32 cellular contexts compared by ENCODE assay signal in genomic region chr14:104169765-104170113, GRCh38. TPM values are rescaled to one million over a fixed set of nuclear protein-coding genes. Genes with fewer than 3 reads are reported as not detected.
DNase-seq lines count a peak whose midpoint lies in the region; ATAC-seq, FAIRE-seq and TF ChIP-seq lines count a peak whose summit lies in the region.
"Had no signal": no experiment of that assay in that cellular context is flagged by ENCODE, and none has a peak within 500 bp of the region (broad histone marks: within the 10 kb centered on the region; RNA-seq: fewer than 3 reads in every experiment).

No MANE protein-coding gene starts in this region.

- peaks cover 7% of the 10 kb centered on the region for H3K27me3 Mint-ChIP-seq in neural crest cell (ENCODE audit: low read depth)
- H3K27me3 Mint-ChIP-seq: activated CD4-positive, alpha-beta T cell treated with anti-CD3 and anti-CD28 coated beads, Interleukin-2, amount 10 ng/mL, durations not matched to agents 24 days and 14 days; B cell; natural killer cell treated with Interleukin-12 subunit alpha and Interleukin-12 subunit beta and Interleukin-15 and Interleukin-18, amount 100 ng/mL, for 72 hours; stimulated activated naive CD8-positive, alpha-beta T cell treated with anti-CD3 and anti-CD28 coated beads, Interleukin-15, amount 100 ng/mL, for 72 hours had no signal

- DNase-seq in BE2C: peak; percentile 53
- DNase-seq in HAP-1 (ENCODE audit: low spot score in 2 of 2): peak; percentile 77 to 78
- no peak for DNase-seq in H1 (ENCODE audit: low read depth in 1 of 2, low spot score in 2 of 2)
- DNase-seq in neural crest cell (ENCODE audit: low read depth, low spot score): no peak
- DNase-seq in COLO668 (lab: John Stamatoyannopoulos, UW; ENCODE audit: unreplicated experiment): no peak
- DNase-seq: ACHN; activated CD4-positive, alpha-beta T cell treated with anti-CD3 and anti-CD28 coated beads, Interleukin-2, amount 10 ng/mL, durations not matched to agents 24 days and 14 days; activated CD8-positive, alpha-beta memory T cell treated with anti-CD3 and anti-CD28 coated beads for 24 hours; activated naive CD4-positive, alpha-beta T cell treated with anti-CD3 and anti-CD28 coated beads, Interleukin-2, amount 50 U/mL, for 16 hours; activated T-cell treated with anti-CD3 and anti-CD28 coated beads for 4 hours; body of pancreas; mammary epithelial cell; NCI-H2081 treated with DMSO at 0.1 percent for 48 hours; NCI-H345; NCI-H82; stimulated activated CD4-positive, alpha-beta T cell treated with anti-CD3 and anti-CD28 coated beads, Interleukin-2, amount 100 ng/mL, for 48 hours; stimulated activated naive CD8-positive, alpha-beta T cell treated with anti-CD3 and anti-CD28 coated beads, Interleukin-15, amount 100 ng/mL, for 72 hours; T1000; thyroid gland had no signal

- no peak for ATAC-seq in HG03025 (IDR thresholded peaks at IDR 0.05; ENCODE audit: low FRiP score, unreplicated experiment)
- ATAC-seq in GM21576 (IDR thresholded peaks at IDR 0.05; ENCODE audit: unreplicated experiment): no peak
- no peak for ATAC-seq in GM21619 (IDR thresholded peaks at IDR 0.05; ENCODE audit: unreplicated experiment)
- ATAC-seq: body of pancreas; natural killer cell treated with Interleukin-12 subunit alpha and Interleukin-12 subunit beta and Interleukin-15 and Interleukin-18, amount 100 ng/mL, for 72 hours; sciatic nerve; stimulated activated naive CD8-positive, alpha-beta T cell treated with anti-CD3 and anti-CD28 coated beads, Interleukin-15, amount 100 ng/mL, for 72 hours had no signal

- H2AK5ac ChIP-seq in H1 (ENCODE audit: low read depth, low read length): no peak overlapping the region; the same call in 1 of the 2 replicates

- H3K4me3 ChIP-seq in BE2C (ENCODE audit: low read depth, low read length): peak overlapping the region; percentile 17; the same call in 1 of the 2 replicates
- no peak overlapping the region for H3K4me3 ChIP-seq in HAP-1
- peak overlapping the region in 1 of 4 experiments; percentile 28; a peak in 1 of 8 replicates for H3K4me3 ChIP-seq in H1 (ENCODE audit: extremely low read depth in 1 of 4, insufficient read depth in 2 of 4, low read depth in 3 of 4, low read length in 4 of 4)
- H3K4me3 ChIP-seq: body of pancreas, SJSA1, thyroid gland, vagina had no signal

- no peak overlapping the region for H3K23ac ChIP-seq in H1 (ENCODE audit: insufficient read length)

- no peaks in the 10 kb centered on the region for H3K9me3 Mint-ChIP-seq in neural crest cell
- H3K9me3 Mint-ChIP-seq: activated CD4-positive, alpha-beta T cell treated with anti-CD3 and anti-CD28 coated beads, Interleukin-2, amount 10 ng/mL, durations not matched to agents 24 days and 14 days; activated T-helper 2 cell treated with anti-CD3 and anti-CD28 coated beads, Interferon-gamma antibody, Interleukin-2, Interleukin-4, amounts not matched to agents 10 μg/mL and 5 μg/mL and 100 μg/mL, durations not matched to agents 14 hours and 24 hours and 36 hours; natural killer cell treated with Interleukin-12 subunit alpha and Interleukin-12 subunit beta and Interleukin-15 and Interleukin-18, amount 100 ng/mL, for 72 hours; stimulated activated naive CD8-positive, alpha-beta T cell treated with anti-CD3 and anti-CD28 coated beads, Interleukin-15, amount 100 ng/mL, for 72 hours had no signal

- TF ChIP-seq EP300 in H1 (IDR thresholded peaks at IDR 0.05; ENCODE audit: borderline replicate concordance in 1 of 2, low read depth in 2 of 2, low read length in 2 of 2): no peak

- H3K9me3 ChIP-seq in BE2C: no peaks in the 10 kb centered on the region
- H3K9me3 ChIP-seq in HAP-1: no peaks in the 10 kb centered on the region
- no peaks in the 10 kb centered on the region for H3K9me3 ChIP-seq in H1 (ENCODE audit: insufficient read depth in 2 of 2, low read depth in 1 of 2, low read length in 1 of 2)
- H3K9me3 ChIP-seq: body of pancreas, SJSA1, thyroid gland, vagina had no signal

- peaks cover 0 to 5% of the 10 kb centered on the region in 2 experiments; a peak in 2 of 4 replicates for H3K79me2 ChIP-seq in H1 (ENCODE audit: control insufficient read depth in 1 of 2, insufficient read depth in 2 of 2, low read length in 2 of 2)

- peak overlapping the region; percentile 42 for H4K91ac ChIP-seq in H1 (replicated peaks; ENCODE audit: insufficient read length, low read length)

- H3K9ac ChIP-seq in H1 (replicated peaks in 1 of 4; ENCODE audit: extremely low read depth in 1 of 4, low read depth in 3 of 4, low read length in 3 of 4): no peak overlapping the region

- no peak overlapping the region for H3K27ac Mint-ChIP-seq in neural crest cell (ENCODE audit: unreplicated experiment)
- H3K27ac Mint-ChIP-seq: activated CD4-positive, alpha-beta T cell treated with anti-CD3 and anti-CD28 coated beads, Interleukin-2, amount 10 ng/mL, durations not matched to agents 24 days and 14 days; activated T-helper 2 cell treated with anti-CD3 and anti-CD28 coated beads, Interferon-gamma antibody, Interleukin-2, Interleukin-4, amounts not matched to agents 10 μg/mL and 5 μg/mL and 100 μg/mL, durations not matched to agents 14 hours and 24 hours and 36 hours; B cell; natural killer cell treated with Interleukin-12 subunit alpha and Interleukin-12 subunit beta and Interleukin-15 and Interleukin-18, amount 100 ng/mL, for 72 hours; stimulated activated naive CD8-positive, alpha-beta T cell treated with anti-CD3 and anti-CD28 coated beads, Interleukin-15, amount 100 ng/mL, for 72 hours had no signal

- peak overlapping the region; percentile 60; the same call in 1 of the 2 replicates for H3K18ac ChIP-seq in H1 (ENCODE audit: extremely low read depth, low read length)

- H3K4me1 ChIP-seq in BE2C: peaks cover 65% of the 10 kb centered on the region
- peaks cover 16% of the 10 kb centered on the region for H3K4me1 ChIP-seq in HAP-1
- peaks cover 11 to 38% (median 31%) of the 10 kb centered on the region in 4 experiments for H3K4me1 ChIP-seq in H1 (replicated peaks in 1 of 4; ENCODE audit: control insufficient read depth in 3 of 4, insufficient read depth in 4 of 4, low read length in 3 of 4)
- H3K4me1 ChIP-seq: SJSA1, thyroid gland, vagina had no signal

- peaks cover 2 to 30% of the 10 kb centered on the region in 2 experiments for H4K20me1 ChIP-seq in H1 (replicated peaks in 1 of 2; ENCODE audit: control insufficient read depth in 1 of 2, insufficient read depth in 2 of 2, low read length in 2 of 2)

- no peak overlapping the region for H4K5ac ChIP-seq in H1 (ENCODE audit: insufficient read length, low read depth, low read length)

- peaks cover 11% of the 10 kb centered on the region for H3K4me1 Mint-ChIP-seq in neural crest cell
- H3K4me1 Mint-ChIP-seq: activated CD4-positive, alpha-beta T cell treated with anti-CD3 and anti-CD28 coated beads, Interleukin-2, amount 10 ng/mL, durations not matched to agents 24 days and 14 days; B cell; stimulated activated naive CD8-positive, alpha-beta T cell treated with anti-CD3 and anti-CD28 coated beads, Interleukin-15, amount 100 ng/mL, for 72 hours had no signal

- TF ChIP-seq POLR2A in H1 (IDR thresholded peaks at IDR 0.05; ENCODE audit: control extremely low read depth in 1 of 2, low read depth in 2 of 2, low read length in 2 of 2): no peak

- in situ Hi-C loops in HAP-1 (cut with MboI; ENCODE audit: low sequenced_read_pairs): no loop called here

- peak overlapping the region; percentile 16 for H3K4me3 Mint-ChIP-seq in neural crest cell
- H3K4me3 Mint-ChIP-seq: activated CD4-positive, alpha-beta T cell treated with anti-CD3 and anti-CD28 coated beads, Interleukin-2, amount 10 ng/mL, durations not matched to agents 24 days and 14 days; B cell; natural killer cell treated with Interleukin-12 subunit alpha and Interleukin-12 subunit beta and Interleukin-15 and Interleukin-18, amount 100 ng/mL, for 72 hours; stimulated activated naive CD8-positive, alpha-beta T cell treated with anti-CD3 and anti-CD28 coated beads, Interleukin-15, amount 100 ng/mL, for 72 hours had no signal

- FAIRE-seq in H1 (lab: Jason Lieb, UNC): no peak
- FAIRE-seq: endothelial cell of umbilical vein, frontal cortex, GM12892, RCC 7860 had no signal

- H2BK20ac ChIP-seq in H1 (ENCODE audit: low read length): no peak overlapping the region

- H2AFZ ChIP-seq in H1 (ENCODE audit: low read length): no peak overlapping the region

- peak overlapping the region; percentile 44 to 47; a peak in 3 of 4 replicates for H3K4me2 ChIP-seq in H1 (ENCODE audit: insufficient read depth in 1 of 2, low read depth in 2 of 2, low read length in 2 of 2)

- no peak overlapping the region for H3K56ac ChIP-seq in H1 (replicated peaks; ENCODE audit: insufficient read length, low read depth, low read length)

- H3K36me3 ChIP-seq in BE2C (peaks cover 72% of the 10 kb centered on the region), HAP-1 (replicated peaks) (no peaks in the 10 kb centered on the region; the same call in 1 of the 2 replicates), H1 (ENCODE audit: control insufficient read depth in 2 of 4, insufficient read depth in 4 of 4, low read length in 3 of 4) (peaks cover 0 to 17% (median 3%) of the 10 kb centered on the region in 4 experiments; a peak in 3 of 8 replicates)
- H3K36me3 ChIP-seq: SJSA1, thyroid gland, vagina had no signal

- POLR2A ChIA-PET in H1 (lab: Charles Lee; ENCODE audit: partially characterized antibody): no interaction called here

- no peak for TF ChIP-seq CTCF in BE2C (IDR thresholded peaks at IDR 0.05; ENCODE audit: low read depth, low read length)
- TF ChIP-seq CTCF in H1 (IDR thresholded peaks at IDR 0.05; ENCODE audit: control extremely low read depth in 1 of 3, insufficient read depth in 1 of 3, low read depth in 1 of 3, low read length in 3 of 3): no peak
- no peak for TF ChIP-seq CTCF in neural crest cell (conservative IDR thresholded peaks at IDR 0.05)

- 25% methylated on average over 9 of the region's 9 CpGs; no CpG with 5 or more reads in 1 of the 2 experiments for WGBS in H1 (ENCODE audit: extremely low coverage in 1 of 2, insufficient coverage in 1 of 2, insufficient read length in 1 of 2, insufficient replicate concordance in 2 of 2, low coverage in 1 of 2, low lambda C conversion rate in 2 of 2, missing lambda C conversion rate in 1 of 2), 2 experiments

- H3K27me3 ChIP-seq in BE2C (no peaks in the 10 kb centered on the region), HAP-1 (ENCODE audit: low read depth) (no peaks in the 10 kb centered on the region), H1 (replicated peaks in 1 of 4; ENCODE audit: control insufficient read depth in 3 of 4, extremely low read depth in 1 of 4, insufficient read depth in 3 of 4, low read length in 3 of 4) (no peaks in the 10 kb centered on the region)
- H3K27me3 ChIP-seq: body of pancreas, SJSA1, thyroid gland, vagina had no signal

- H3K36me3 Mint-ChIP-seq in neural crest cell (ENCODE audit: low read depth): no peaks in the 10 kb centered on the region
- H3K36me3 Mint-ChIP-seq: natural killer cell treated with Interleukin-12 subunit alpha and Interleukin-12 subunit beta and Interleukin-15 and Interleukin-18, amount 100 ng/mL, for 72 hours had no signal

- CTCF ChIA-PET in H1 (lab: Charles Lee; ENCODE audit: partially characterized antibody): interaction anchor here (0.9 to 1.0 kb wide), 2 partner anchors 19 to 54 kb away, joined by 3 read pairs; no protein-coding TSS in a partner anchor

- no peak overlapping the region for H2BK120ac ChIP-seq in H1 (replicated peaks; ENCODE audit: low read depth, low read length)

- H3K79me1 ChIP-seq in H1 (ENCODE audit: low read depth, low read length): peaks cover 14% of the 10 kb centered on the region; the same call in 1 of the 2 replicates

- H3K14ac ChIP-seq in H1 (ENCODE audit: insufficient read length): no peak overlapping the region

- H3K23me2 ChIP-seq in H1 (ENCODE audit: low read depth, low read length): no peaks in the 10 kb centered on the region; the same call in 1 of the 2 replicates

- H3K4ac ChIP-seq in H1 (replicated peaks; ENCODE audit: insufficient read length, low read depth, low read length): peak overlapping the region; percentile 7

- 0 out of 2 replicates have a peak overlapping the region, but pooled peaks have one; percentile 46 for H2BK15ac ChIP-seq in H1 (ENCODE audit: low read length)

- H3K27ac ChIP-seq in H1 (ENCODE audit: low read depth, low read length): no peak overlapping the region
- H3K27ac ChIP-seq: SJSA1, thyroid gland, vagina had no signal

- peak overlapping the region; percentile 87; the same call in 1 of the 2 replicates for H2BK12ac ChIP-seq in H1 (ENCODE audit: low read depth, low read length)

- H2BK5ac ChIP-seq in H1 (ENCODE audit: low read depth, low read length): peak overlapping the region; percentile 69; the same call in 1 of the 2 replicates

- H4K8ac ChIP-seq in H1 (ENCODE audit: extremely low read depth, insufficient read depth, low read length): no peak overlapping the region; the same call in 1 of the 2 replicates

- no peak for TF ChIP-seq RAD21 in H1 (IDR thresholded peaks at IDR 0.05 in 1 of 2, conservative IDR thresholded peaks at IDR 0.05 in 1 of 2; ENCODE audit: low read depth in 2 of 2, low read length in 2 of 2)

RNA-seq across cellular contexts. Expression of gene KIF26A, which starts 31.4 kb away (rescaled TPM):
- 87.1 TPM for polyA plus RNA-seq in BE2C (2012; ENCODE audit: insufficient read depth, insufficient read length, low read depth)
- total RNA-seq in H1 (2021; fragmentation: NEBNext Ultra II Directional; extraction: Animal tissue kit (Norgen Biotek cat#: 25700)): 41.6 and 42.3 TPM in 2 replicates
- polyA plus RNA-seq in H1 (2011; rRNA removed): 11.5 and 25.9 TPM in 2 replicates
- 18.3 TPM for polyA plus RNA-seq in H1 (2011; cell fraction: cytosol; rRNA removed)
- polyA plus RNA-seq in H1 (2011; cell fraction: nucleus; rRNA removed): 49.7 TPM
- 14.7 to 22.6 TPM (median 20.0 TPM) in 4 replicates for polyA plus RNA-seq in H1 (2012, experiment 1 of 2)
- polyA plus RNA-seq in H1 (2012, experiment 2 of 2): 16.2 TPM
- polyA plus RNA-seq in H1 (2013, experiment 1 of 2): 13.6 TPM
- polyA plus RNA-seq in H1 (2013, experiment 2 of 2): 12.8 TPM
- 2.8 and 6.1 TPM in 2 replicates for polyA minus RNA-seq in H1 (2011; rRNA and poly(A)+ RNA removed)
- 24.9 TPM for polyA minus RNA-seq in H1 (2011; cell fraction: cytosol; rRNA and poly(A)+ RNA removed)
- polyA minus RNA-seq in H1 (2011; cell fraction: nucleus; rRNA and poly(A)+ RNA removed): 24.4 TPM
- 15.0 and 15.2 TPM in 2 replicates for total RNA-seq in neural crest cell
- total RNA-seq: B cell; natural killer cell treated with Interleukin-12 subunit alpha and Interleukin-12 subunit beta and Interleukin-15 and Interleukin-18, amount 100 ng/mL, for 72 hours had no signal

Comparison
In these comparisons a context has a peak if more than half of its experiments do, and no peak if none do; other contexts are left out.
1. DNase-seq: peak in BE2C (single experiment) and HAP-1 (2 of 2); none in H1 (0 of 2), neural crest cell (single experiment) and COLO668 (single experiment).